In genomic region chr2:233813236-233814062, GRCh38 we compare ENCODE assay signal across 1 cellular context.
TF ChIP-seq lines count a peak whose summit lies in the region.

No MANE protein-coding gene starts in this region.

TF ChIP-seq in H1, 55 proteins besides CTCF, POLR2A, EP300 and RAD21:
- TF ChIP-seq CHD2 (IDR thresholded peaks at IDR 0.05; ENCODE audit: low read length) (no peak), SIX5 (IDR thresholded peaks at IDR 0.05; ENCODE audit: low read depth, low read length) (no peak)
